15 cellular contexts compared by ENCODE assay signal in genomic region chr6:47203968-47204611, GRCh38.
DNase-seq lines count a peak whose midpoint lies in the region; ATAC-seq, FAIRE-seq and TF ChIP-seq lines count a peak whose summit lies in the region.
"Had no signal": no experiment of that assay in that cellular context is flagged by ENCODE, and none has a peak within 500 bp of the region (broad histone marks: within the 10 kb centered on the region; RNA-seq: fewer than 3 reads in every experiment).

No MANE protein-coding gene starts in this region.

- no peaks in the 10 kb centered on the region for H3K9me3 ChIP-seq in mesenchymal stem cell (ENCODE audit: control insufficient read depth, low read length)
- H3K9me3 ChIP-seq: ascending aorta, tibial artery had no signal

- peaks cover 0 to 5% (median 0%) of the 10 kb centered on the region in 7 donors for H3K9me3 Mint-ChIP-seq in CD14-positive monocyte
- no peaks in the 10 kb centered on the region for H3K9me3 Mint-ChIP-seq in activated CD8-positive, alpha-beta T cell treated with anti-CD3 and anti-CD28 coated beads for 36 hours
- peaks cover 0 to 4% of the 10 kb centered on the region in 2 donors for H3K9me3 Mint-ChIP-seq in effector memory CD8-positive, alpha-beta T cell

- H3K36me3 Mint-ChIP-seq in CD14-positive monocyte = peaks cover 0 to 2% of the 10 kb centered on the region in 2 donors
- H3K36me3 Mint-ChIP-seq in activated CD8-positive, alpha-beta T cell treated with anti-CD3 and anti-CD28 coated beads for 36 hours (ENCODE audit: low read depth) = no peaks in the 10 kb centered on the region
- H3K36me3 Mint-ChIP-seq in effector memory CD8-positive, alpha-beta T cell (ENCODE audit: insufficient read depth) = no peaks in the 10 kb centered on the region

- peak overlapping the region; percentile 67 for H4K8ac ChIP-seq in mesenchymal stem cell (ENCODE audit: low read length)

- FAIRE-seq in GM12892 (lab: Jason Lieb, UNC) = no peak

- no peak for TF ChIP-seq POLR2A in GM12892 (IDR thresholded peaks at IDR 0.05; ENCODE audit: low read depth, low read length)

- intact Hi-C loops in CD14-positive monocyte (cut with micrococcal nuclease) = no loop called here
- intact Hi-C loops in activated CD8-positive, alpha-beta T cell treated with anti-CD3 and anti-CD28 coated beads for 36 hours (cut with micrococcal nuclease) = no loop called here

- H3K36me3 ChIP-seq in mesenchymal stem cell (ENCODE audit: control insufficient read depth in 1 of 2, insufficient read depth in 2 of 2, low read depth in 1 of 2, low read length in 2 of 2) = no peaks in the 10 kb centered on the region
- H3K36me3 ChIP-seq: ascending aorta, tibial artery had no signal

- DNase-seq in CD14-positive monocyte (ENCODE audit: low spot score) (no peak), mesenchymal stem cell (no peak), NCI-H1436 treated with DMSO at 0.1 percent for 48 hours (lab: John Stamatoyannopoulos, UW) (no peak), GM12892 (ENCODE audit: insufficient read length) (no peak)
- DNase-seq in activated CD8-positive, alpha-beta T cell treated with anti-CD3 and anti-CD28 coated beads for 36 hours = no peak
- DNase-seq in effector memory CD8-positive, alpha-beta T cell = no peak
- DNase-seq: activated CD8-positive, alpha-beta memory T cell treated with anti-CD3 and anti-CD28 coated beads, Interleukin-2, amount 50 U/mL, for 48 hours; effector CD8-positive, alpha-beta T cell; H7; NCI-H2227 treated with DMSO at 0.1 percent for 48 hours; retina; tibial artery had no signal

- H3K27ac Mint-ChIP-seq in CD14-positive monocyte = peak overlapping the region in 6 of 7 donors; percentile 48 to 84 (median 67)
- peak overlapping the region; percentile 67 for H3K27ac Mint-ChIP-seq in activated CD8-positive, alpha-beta T cell treated with anti-CD3 and anti-CD28 coated beads for 36 hours
- no peak overlapping the region for H3K27ac Mint-ChIP-seq in effector memory CD8-positive, alpha-beta T cell

- no peak overlapping the region for H3K27ac ChIP-seq in mesenchymal stem cell (ENCODE audit: low read length, poor library complexity, severe bottlenecking)
- H3K27ac ChIP-seq: ascending aorta, tibial artery had no signal

- H4K91ac ChIP-seq in mesenchymal stem cell (ENCODE audit: low read length) = peak overlapping the region; percentile 87

- no peak for TF ChIP-seq CTCF in CD14-positive monocyte (IDR thresholded peaks at IDR 0.05)
- no peak for TF ChIP-seq CTCF in activated CD8-positive, alpha-beta T cell treated with anti-CD3 and anti-CD28 coated beads for 36 hours (IDR thresholded peaks at IDR 0.05)

- POLR2A ChIA-PET in activated CD8-positive, alpha-beta T cell treated with anti-CD3 and anti-CD28 coated beads for 36 hours (lab: Charles Lee) = interaction anchor here (0.8 kb wide), 1 partner anchor 106 kb away, joined by 4 read pairs; no protein-coding TSS in a partner anchor

- H3K14ac ChIP-seq in mesenchymal stem cell (ENCODE audit: low read length in 2 of 2) = peak overlapping the region in 1 of 2 experiments; percentile 19

- ATAC-seq in activated CD8-positive, alpha-beta T cell treated with anti-CD3 and anti-CD28 coated beads for 36 hours = no peak
- no peak for ATAC-seq in effector memory CD8-positive, alpha-beta T cell (replicated peaks)

- peak overlapping the region in 1 of 2 experiments; percentile 41 for H3K23ac ChIP-seq in mesenchymal stem cell (ENCODE audit: low read length in 2 of 2)

- H3K4me1 Mint-ChIP-seq in CD14-positive monocyte = peaks cover 17% of the 10 kb centered on the region
- H3K4me1 Mint-ChIP-seq in activated CD8-positive, alpha-beta T cell treated with anti-CD3 and anti-CD28 coated beads for 36 hours (ENCODE audit: low read depth) = peaks cover 21% of the 10 kb centered on the region
- H3K4me1 Mint-ChIP-seq in effector memory CD8-positive, alpha-beta T cell (ENCODE audit: low read depth in 2 of 2) = no peaks in the 10 kb centered on the region

- CTCF ChIA-PET in activated CD8-positive, alpha-beta T cell treated with anti-CD3 and anti-CD28 coated beads for 36 hours (lab: Charles Lee) = interaction anchor here (1.4 kb wide), 1 partner anchor 38 kb away, joined by 4 read pairs; no protein-coding TSS in a partner anchor

- peak overlapping the region; percentile 78 to 83 for H3K18ac ChIP-seq in mesenchymal stem cell (ENCODE audit: low read depth in 1 of 2, low read length in 2 of 2)

- peak overlapping the region; percentile 1; the same call in 1 of the 2 replicates for H3K4me3 ChIP-seq in GM08714 (ENCODE audit: low read length)
- no peak overlapping the region for H3K4me3 ChIP-seq in mesenchymal stem cell (ENCODE audit: insufficient read depth in 1 of 2, low read depth in 1 of 2, low read length in 2 of 2)
- H3K4me3 ChIP-seq: ascending aorta, tibial artery had no signal

- WGBS in mesenchymal stem cell = 44% methylated on average over 2 of the region's 2 CpGs

- no peaks in the 10 kb centered on the region for H3K27me3 ChIP-seq in mesenchymal stem cell (ENCODE audit: control insufficient read depth in 1 of 2, insufficient read depth in 1 of 2, low read length in 2 of 2)
- H3K27me3 ChIP-seq: ascending aorta, tibial artery had no signal

- no peak overlapping the region for H3K4me3 Mint-ChIP-seq in CD14-positive monocyte
- no peak overlapping the region for H3K4me3 Mint-ChIP-seq in activated CD8-positive, alpha-beta T cell treated with anti-CD3 and anti-CD28 coated beads for 36 hours
- no peak overlapping the region for H3K4me3 Mint-ChIP-seq in effector memory CD8-positive, alpha-beta T cell
- H3K4me3 Mint-ChIP-seq: activated CD4-positive, alpha-beta T cell treated with anti-CD3 and anti-CD28 coated beads for 36 hours had no signal

- no peak overlapping the region for H3K4me2 ChIP-seq in mesenchymal stem cell (ENCODE audit: low read length, poor library complexity, severe bottlenecking)

- H2BK12ac ChIP-seq in mesenchymal stem cell (ENCODE audit: low read length in 2 of 2) = peak overlapping the region; percentile 59 to 84

- H3K4ac ChIP-seq in mesenchymal stem cell (ENCODE audit: low read depth in 1 of 2, low read length in 2 of 2) = peak overlapping the region; percentile 32 to 35

- peak overlapping the region; percentile 19 for H2BK120ac ChIP-seq in mesenchymal stem cell (ENCODE audit: low read depth, low read length)

- no peaks in the 10 kb centered on the region for H3K79me1 ChIP-seq in mesenchymal stem cell (replicated peaks; ENCODE audit: low read length, poor library complexity, severe bottlenecking)

- no peak overlapping the region for H2AFZ ChIP-seq in mesenchymal stem cell (ENCODE audit: low read depth, low read length)

- peak overlapping the region; percentile 26 for H2AK5ac ChIP-seq in mesenchymal stem cell (ENCODE audit: low read length, severe bottlenecking)

- no peak overlapping the region for H3K9ac ChIP-seq in mesenchymal stem cell (ENCODE audit: low read length)

- peaks cover 0 to 2% (median 0%) of the 10 kb centered on the region in 3 donors for H3K27me3 Mint-ChIP-seq in CD14-positive monocyte (ENCODE audit: low read depth in 3 of 3)
- no peaks in the 10 kb centered on the region for H3K27me3 Mint-ChIP-seq in activated CD8-positive, alpha-beta T cell treated with anti-CD3 and anti-CD28 coated beads for 36 hours
- no peaks in the 10 kb centered on the region for H3K27me3 Mint-ChIP-seq in effector memory CD8-positive, alpha-beta T cell
- H3K27me3 Mint-ChIP-seq: activated CD4-positive, alpha-beta T cell treated with anti-CD3 and anti-CD28 coated beads for 36 hours had no signal

- no peak overlapping the region for H2BK15ac ChIP-seq in mesenchymal stem cell (ENCODE audit: low read depth, poor library complexity, severe bottlenecking)

- H3K4me1 ChIP-seq in mesenchymal stem cell (ENCODE audit: control insufficient read depth, insufficient read depth, low read depth, low read length) = no peaks in the 10 kb centered on the region
- H3K4me1 ChIP-seq: ascending aorta, tibial artery had no signal

- H2BK5ac ChIP-seq in mesenchymal stem cell (ENCODE audit: low read depth, low read length, poor library complexity, severe bottlenecking) = no peak overlapping the region

Comparison
In these comparisons a context has a peak if more than half of its experiments do, and no peak if none do; other contexts are left out.
1. H3K27ac Mint-ChIP-seq: peak in CD14-positive monocyte (6 of 7) and activated CD8-positive, alpha-beta T cell treated with anti-CD3 and anti-CD28 coated beads for 36 hours (single experiment); none in effector memory CD8-positive, alpha-beta T cell (0 of 2).